Comparison of ENCODE assay signal across 1 cellular context in the genomic region with DNA sequence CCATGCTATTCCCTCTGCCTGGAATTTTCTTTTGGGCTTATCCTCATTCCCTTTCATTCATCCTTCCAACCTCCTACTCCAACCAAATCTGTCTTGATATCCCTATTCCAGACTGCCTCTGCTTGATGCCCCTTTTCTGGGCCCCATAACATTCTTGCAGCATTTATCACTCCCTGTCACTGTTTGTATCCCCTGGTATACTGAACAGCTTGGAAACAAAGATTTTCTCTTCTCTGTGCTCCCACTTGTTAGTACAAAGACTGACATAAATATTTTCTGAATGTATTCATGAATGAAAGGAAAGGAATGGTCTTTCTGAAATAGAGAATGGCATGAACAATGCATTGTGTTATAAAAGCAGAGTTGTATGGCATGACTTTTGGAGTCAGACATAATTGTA.
TF ChIP-seq lines count a peak whose summit lies in the region.

No MANE protein-coding gene starts in this region.

TF ChIP-seq in SK-N-SH, 30 proteins besides CTCF, POLR2A, EP300 and RAD21 (continued from another document):
- TF ChIP-seq, protein P1, sequence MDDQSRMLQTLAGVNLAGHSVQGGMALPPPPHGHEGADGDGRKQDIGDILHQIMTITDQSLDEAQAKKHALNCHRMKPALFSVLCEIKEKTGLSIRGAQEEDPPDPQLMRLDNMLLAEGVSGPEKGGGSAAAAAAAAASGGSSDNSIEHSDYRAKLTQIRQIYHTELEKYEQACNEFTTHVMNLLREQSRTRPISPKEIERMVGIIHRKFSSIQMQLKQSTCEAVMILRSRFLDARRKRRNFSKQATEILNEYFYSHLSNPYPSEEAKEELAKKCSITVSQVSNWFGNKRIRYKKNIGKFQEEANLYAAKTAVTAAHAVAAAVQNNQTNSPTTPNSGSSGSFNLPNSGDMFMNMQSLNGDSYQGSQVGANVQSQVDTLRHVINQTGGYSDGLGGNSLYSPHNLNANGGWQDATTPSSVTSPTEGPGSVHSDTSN (IDR thresholded peaks at IDR 0.05): 0 out of 2 replicates have a peak, but pooled peaks have one; percentile 9
